8 cellular contexts compared by ENCODE assay signal in genomic region chr7:134315679-134316538, GRCh38. TPM values are rescaled to one million over a fixed set of nuclear protein-coding genes. Genes with fewer than 3 reads are reported as not detected.
DNase-seq lines count a peak whose midpoint lies in the region; ATAC-seq and TF ChIP-seq lines count a peak whose summit lies in the region.

No MANE protein-coding gene starts in this region.

- H3K36me3 ChIP-seq in adrenal gland (replicated peaks in 1 of 2) = no peaks in the 10 kb centered on the region

- no peak for TF ChIP-seq CTCF in adrenal gland (IDR thresholded peaks at IDR 0.05)

- WGBS in adrenal gland, 4 donors = 23 to 41% (median 27%) methylated on average over 12 to 20 of the region's 20 CpGs

- no peaks in the 10 kb centered on the region for H3K27me3 ChIP-seq in adrenal gland

- TF ChIP-seq POLR2A in adrenal gland (IDR thresholded peaks at IDR 0.05) = no peak

- peak overlapping the region; percentile 76 to 99 (median 93) for H3K4me3 ChIP-seq in adrenal gland
- H3K4me3 ChIP-seq in iPS-11a (ENCODE audit: low read depth, low read length) = peak overlapping the region; percentile 81
- H3K4me3 ChIP-seq in skin epidermis = peak overlapping the region; percentile 77 to 99 (median 95)

- intact Hi-C loops in adrenal gland (cut with DNase I) = no loop called here

- ATAC-seq in HG02763 (IDR thresholded peaks at IDR 0.05; ENCODE audit: unreplicated experiment) (no peak), GM21528 (IDR thresholded peaks at IDR 0.05; ENCODE audit: low FRiP score, unreplicated experiment) (no peak)

- H3K9me3 ChIP-seq in adrenal gland (replicated peaks in 1 of 3) = no peaks in the 10 kb centered on the region

- peak overlapping the region; percentile 34 to 94 (median 81) for H3K27ac ChIP-seq in adrenal gland
- peak overlapping the region; percentile 53 to 92 (median 83) for H3K27ac ChIP-seq in skin epidermis

- DNase-seq in NOMO-1 treated with DMSO at 0.1 percent for 48 hours (lab: John Stamatoyannopoulos, UW; ENCODE audit: unreplicated experiment) = peak; percentile 8
- DNase-seq in NOMO-1 treated with dmso at 0.1 percent for 144 hours (lab: John Stamatoyannopoulos, UW; ENCODE audit: unreplicated experiment) = no peak
- peak; percentile 15 for DNase-seq in HuH-7 (ENCODE audit: low spot score)
- DNase-seq in adrenal gland = peak in 3 of 7 donors; percentile 39 to 60 (median 41)

- H3K4me1 ChIP-seq in adrenal gland (replicated peaks in 1 of 2) = peaks cover 5 to 7% of the 10 kb centered on the region in 2 donors

RNA-seq across cellular contexts. Expression of gene SLC35B4, which starts 0.8 kb away (rescaled TPM):
- 10 to 100 TPM; 13.8 to 34.9 (median 18.1) TPM for total RNA-seq in adrenal gland
- 10 to 100 TPM in 1 of 3 donors, 1 to 10 TPM in 2; 6.9 to 28.2 (median 9.2) TPM for polyA plus RNA-seq in adrenal gland
